8 cellular contexts compared by ENCODE assay signal in the genomic region with DNA sequence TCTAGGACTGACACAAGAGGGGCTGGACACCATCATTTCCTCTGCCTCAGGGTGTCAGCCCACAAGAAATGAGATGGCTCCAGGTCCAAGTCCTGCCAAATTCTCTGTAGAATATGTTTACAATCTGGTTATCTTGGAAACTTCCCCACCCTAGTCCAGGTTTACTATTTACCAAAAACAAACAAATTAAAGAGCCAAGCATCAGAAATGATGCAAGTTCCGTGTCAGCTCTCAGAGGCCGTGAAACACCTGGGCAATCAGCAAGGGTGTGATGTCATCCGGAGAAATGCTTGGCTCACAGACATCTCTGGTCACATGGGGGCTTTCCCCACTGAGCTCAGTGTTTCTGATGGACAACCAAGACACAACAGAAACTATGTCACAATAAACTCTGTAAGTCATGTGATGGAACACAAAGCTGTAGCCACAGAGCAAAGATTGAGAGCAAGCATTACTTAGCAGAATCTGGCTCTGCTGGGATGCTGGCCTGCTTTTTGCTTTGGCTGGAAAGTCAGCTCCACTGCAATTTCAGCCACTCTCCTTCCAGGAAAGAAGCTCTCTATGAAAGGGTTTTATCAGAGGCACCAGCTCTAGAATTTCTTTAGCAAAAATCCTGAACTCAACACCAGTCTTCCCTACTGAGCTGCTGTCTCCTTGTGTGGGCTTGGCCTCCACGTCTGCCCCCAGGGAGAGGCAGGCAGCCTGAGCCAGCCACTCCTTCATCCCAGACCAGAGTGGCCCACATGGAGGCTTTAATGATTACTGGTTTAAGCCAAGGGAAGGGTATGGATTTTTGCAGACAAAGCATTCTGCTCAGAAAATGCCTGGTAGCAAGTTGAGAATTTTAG. TPM values are rescaled to one million over a fixed set of nuclear protein-coding genes. Genes with fewer than 3 reads are reported as not detected.
DNase-seq lines count a peak whose midpoint lies in the region; ATAC-seq lines count a peak whose summit lies in the region.

No MANE protein-coding gene starts in this region.

- no peak overlapping the region for H3K4me3 Mint-ChIP-seq in activated T-helper 1 cell treated with anti-CD3 and anti-CD28 coated beads, Interleukin-12 subunit alpha, Interleukin-12 subunit beta, Interleukin-2, Interleukin-4 antibody, amounts not matched to agents 30 ng/mL and 10 ng/mL and 1 ng/mL, durations not matched to agents 14 hours and 24 hours and 36 hours

- intact Hi-C loops in activated T-helper 1 cell treated with anti-CD3 and anti-CD28 coated beads, Interleukin-12 subunit alpha, Interleukin-12 subunit beta, Interleukin-2, Interleukin-4 antibody, amounts not matched to agents 30 ng/mL and 10 ng/mL and 1 ng/mL, durations not matched to agents 14 hours and 24 hours and 36 hours (cut with micrococcal nuclease): loop anchor here (2.0 kb wide), 1 partner anchor 78 kb away; no protein-coding TSS in a partner anchor
- intact Hi-C loops in right cardiac atrium (cut with DNase I): loop anchor here in 1 of 4 donors (5.0 kb wide), 1 partner anchor 139 kb away; no protein-coding TSS in a partner anchor

- no peaks in the 10 kb centered on the region for H3K4me1 ChIP-seq in right cardiac atrium (ENCODE audit: control insufficient read depth, insufficient read depth, low read length)

- no peaks in the 10 kb centered on the region for H3K36me3 Mint-ChIP-seq in activated T-helper 1 cell treated with anti-CD3 and anti-CD28 coated beads, Interleukin-12 subunit alpha, Interleukin-12 subunit beta, Interleukin-2, Interleukin-4 antibody, amounts not matched to agents 30 ng/mL and 10 ng/mL and 1 ng/mL, durations not matched to agents 14 hours and 24 hours and 36 hours (ENCODE audit: low read depth)

- H3K9me3 ChIP-seq in right cardiac atrium (ENCODE audit: control insufficient read depth, low read length): no peaks in the 10 kb centered on the region

- no peak overlapping the region for H3K27ac ChIP-seq in right cardiac atrium (ENCODE audit: low read length)

- H3K27me3 Mint-ChIP-seq in activated T-helper 1 cell treated with anti-CD3 and anti-CD28 coated beads, Interleukin-12 subunit alpha, Interleukin-12 subunit beta, Interleukin-2, Interleukin-4 antibody, amounts not matched to agents 30 ng/mL and 10 ng/mL and 1 ng/mL, durations not matched to agents 14 hours and 24 hours and 36 hours (ENCODE audit: insufficient read depth): peaks cover 7% of the 10 kb centered on the region

- no peak overlapping the region for H3K27ac Mint-ChIP-seq in activated T-helper 1 cell treated with anti-CD3 and anti-CD28 coated beads, Interleukin-12 subunit alpha, Interleukin-12 subunit beta, Interleukin-2, Interleukin-4 antibody, amounts not matched to agents 30 ng/mL and 10 ng/mL and 1 ng/mL, durations not matched to agents 14 hours and 24 hours and 36 hours

- ATAC-seq in GM19455 (IDR thresholded peaks at IDR 0.05; ENCODE audit: unreplicated experiment): peak; percentile 59
- peak; percentile 77 for ATAC-seq in HG03521 (IDR thresholded peaks at IDR 0.05; ENCODE audit: unreplicated experiment)
- ATAC-seq in right cardiac atrium: peak; percentile 60 to 64

- H3K4me3 ChIP-seq in right cardiac atrium (ENCODE audit: low read length): no peak overlapping the region

- WGBS in right cardiac atrium: 44% methylated on average over 4 of the region's 4 CpGs

- no peaks in the 10 kb centered on the region for H3K9me3 Mint-ChIP-seq in activated T-helper 1 cell treated with anti-CD3 and anti-CD28 coated beads, Interleukin-12 subunit alpha, Interleukin-12 subunit beta, Interleukin-2, Interleukin-4 antibody, amounts not matched to agents 30 ng/mL and 10 ng/mL and 1 ng/mL, durations not matched to agents 14 hours and 24 hours and 36 hours

- DNase-seq in ELF-1 (ENCODE audit: low read depth, low spot score) (peak; percentile 55), right cardiac atrium (peak in 2 of 3 donors; percentile 46 to 57), ecto neural progenitor cell (ENCODE audit: low spot score) (no peak), NCI-H1092 (lab: John Stamatoyannopoulos, UW) (no peak)
- peak; percentile 9 for DNase-seq in activated T-helper 1 cell treated with anti-CD3 and anti-CD28 coated beads, Interleukin-12 subunit alpha, Interleukin-12 subunit beta, Interleukin-2, Interleukin-4 antibody, amounts not matched to agents 30 ng/mL and 10 ng/mL and 1 ng/mL, durations not matched to agents 14 hours and 24 hours and 36 hours (ENCODE audit: low spot score)
- DNase-seq in stimulated activated CD8-positive, alpha-beta memory T cell treated with anti-CD3 and anti-CD28 coated beads, Interleukin-4, amount 100 ng/mL, for 48 hours: peak; percentile 52

- H3K27me3 ChIP-seq in right cardiac atrium (ENCODE audit: control insufficient read depth, insufficient read depth): no peaks in the 10 kb centered on the region

- H3K4me1 Mint-ChIP-seq in activated T-helper 1 cell treated with anti-CD3 and anti-CD28 coated beads, Interleukin-12 subunit alpha, Interleukin-12 subunit beta, Interleukin-2, Interleukin-4 antibody, amounts not matched to agents 30 ng/mL and 10 ng/mL and 1 ng/mL, durations not matched to agents 14 hours and 24 hours and 36 hours (ENCODE audit: low read depth): peaks cover 12% of the 10 kb centered on the region

RNA-seq across cellular contexts. Expression of a gene that starts 55.9 kb away (rescaled TPM):
- 29.7 and 32.5 TPM in 2 replicates for total RNA-seq in activated T-helper 1 cell treated with anti-CD3 and anti-CD28 coated beads, Interleukin-12 subunit alpha, Interleukin-12 subunit beta, Interleukin-2, Interleukin-4 antibody, amounts not matched to agents 30 ng/mL and 10 ng/mL and 1 ng/mL, durations not matched to agents 14 hours and 24 hours and 36 hours
- 100 to 1,000 TPM in 3 of 4 donors, 10 to 100 TPM in 1; 99.4 to 117 (median 104) TPM for total RNA-seq in right cardiac atrium
- 121 TPM for polyA plus RNA-seq in right cardiac atrium

Comparison
In these comparisons a context has a peak if more than half of its experiments do, and no peak if none do; other contexts are left out.
1. DNase-seq: peak in ELF-1 (single experiment), activated T-helper 1 cell treated with anti-CD3 and anti-CD28 coated beads, Interleukin-12 subunit alpha, Interleukin-12 subunit beta, Interleukin-2, Interleukin-4 antibody, amounts not matched to agents 30 ng/mL and 10 ng/mL and 1 ng/mL, durations not matched to agents 14 hours and 24 hours and 36 hours (single experiment), right cardiac atrium (2 of 3) and stimulated activated CD8-positive, alpha-beta memory T cell treated with anti-CD3 and anti-CD28 coated beads, Interleukin-4, amount 100 ng/mL, for 48 hours (single experiment); none in ecto neural progenitor cell (single experiment) and NCI-H1092 (single experiment).
2. Peak in every context shown above with its lines, with median percentiles within 50 percentile points of each other: ATAC-seq.